In genomic region chr15:90683371-90683770, GRCh38 we compare ENCODE assay signal across 1 cellular context.
TF ChIP-seq lines count a peak whose summit lies in the region.

No MANE protein-coding gene starts in this region.

TF ChIP-seq in IMR-90, 13 proteins besides CTCF, POLR2A, EP300 and RAD21:
- TF ChIP-seq CEBPB (IDR thresholded peaks at IDR 0.05; ENCODE audit: low read depth, low read length) = no peak
